In the genomic region with DNA sequence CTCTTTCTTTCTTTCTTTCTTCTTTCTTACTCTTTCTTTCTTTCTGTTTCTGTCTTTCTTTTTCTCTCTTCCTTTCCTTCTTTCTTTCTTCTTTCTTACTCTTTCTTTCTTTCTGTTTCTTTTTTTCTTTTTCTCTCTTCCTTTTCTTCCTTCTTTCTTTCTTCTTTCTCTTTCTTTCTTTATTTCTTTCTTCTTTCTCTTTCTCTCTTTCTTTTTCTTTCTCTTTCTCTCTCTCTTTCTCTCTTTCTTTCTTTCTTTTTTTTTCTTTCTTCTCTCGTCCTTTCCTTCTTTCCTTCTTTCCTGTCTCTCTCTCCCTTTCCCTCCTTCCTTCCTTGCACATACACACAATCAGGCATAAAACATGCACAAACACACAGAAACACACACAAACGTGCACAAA, we compare ENCODE assay signal across 24 cellular contexts.
DNase-seq lines count a peak whose midpoint lies in the region; ATAC-seq, FAIRE-seq and TF ChIP-seq lines count a peak whose summit lies in the region.
"Had no signal": no experiment of that assay in that cellular context is flagged by ENCODE, and none has a peak within 500 bp of the region (broad histone marks: within the 10 kb centered on the region; RNA-seq: fewer than 3 reads in every experiment).

No MANE protein-coding gene starts in this region.

- TF ChIP-seq EP300 in K562 (IDR thresholded peaks at IDR 0.05; ENCODE audit: low read length) = no peak

- no peak overlapping the region for H3K27ac ChIP-seq in K562 (ENCODE audit: extremely low read depth, low read depth, low read length)
- H3K27ac ChIP-seq in caudate nucleus (ENCODE audit: low read depth, low read length) = no peak overlapping the region
- H3K27ac ChIP-seq: 22Rv1, A549, BLaER1 had no signal

- no peak overlapping the region for H3K4me3 Mint-ChIP-seq in activated CD8-positive, alpha-beta T cell treated with anti-CD3 and anti-CD28 coated beads for 36 hours
- no peak overlapping the region for H3K4me3 Mint-ChIP-seq in activated CD8-positive, alpha-beta T cell treated with anti-CD3 and anti-CD28 coated beads, Interleukin-2, amount 10 ng/mL, durations not matched to agents 7 days and 5 days
- no peak overlapping the region for H3K4me3 Mint-ChIP-seq in WTC11
- H3K4me3 Mint-ChIP-seq: CD14-positive monocyte; CD4-positive, CD25-positive, alpha-beta regulatory T cell; CD8-positive, alpha-beta T cell had no signal

- in situ Hi-C loops in K562 (cut with MboI) = no loop called here

- H3K4me2 ChIP-seq in K562 (ENCODE audit: insufficient read depth, low read length) = no peak overlapping the region
- H3K4me2 ChIP-seq: A549, BLaER1 had no signal

- no peak overlapping the region for H3K27ac Mint-ChIP-seq in activated CD8-positive, alpha-beta T cell treated with anti-CD3 and anti-CD28 coated beads for 36 hours
- H3K27ac Mint-ChIP-seq in activated CD8-positive, alpha-beta T cell treated with anti-CD3 and anti-CD28 coated beads, Interleukin-2, amount 10 ng/mL, durations not matched to agents 7 days and 5 days = no peak overlapping the region
- H3K27ac Mint-ChIP-seq in WTC11 = 0 out of 2 replicates have a peak overlapping the region, but pooled peaks have one; percentile 1
- H3K27ac Mint-ChIP-seq: CD14-positive monocyte; CD8-positive, alpha-beta T cell had no signal

- no peak for TF ChIP-seq RAD21 in K562 (CRISPR knock-in tag; conservative IDR thresholded peaks at IDR 0.05 in 1 of 2, IDR thresholded peaks at IDR 0.05 in 1 of 2)

- intact Hi-C loops in activated CD8-positive, alpha-beta T cell treated with anti-CD3 and anti-CD28 coated beads for 36 hours (cut with micrococcal nuclease) = no loop called here
- intact Hi-C loops in K562 (cut with micrococcal nuclease) = no loop called here

- CTCF ChIA-PET in activated CD8-positive, alpha-beta T cell treated with anti-CD3 and anti-CD28 coated beads for 36 hours (lab: Charles Lee) = no interaction called here
- CTCF ChIA-PET in activated CD8-positive, alpha-beta T cell treated with anti-CD3 and anti-CD28 coated beads, Interleukin-2, amount 10 ng/mL, durations not matched to agents 7 days and 5 days (lab: Charles Lee) = no interaction called here
- CTCF ChIA-PET in WTC11 (lab: Charles Lee) = no interaction called here
- CTCF ChIA-PET in K562 (lab: Yijun Ruan, JAX; ENCODE audit: low intra/inter-chr PET ratio) = no interaction called here

- no peak for ATAC-seq in activated CD8-positive, alpha-beta T cell treated with anti-CD3 and anti-CD28 coated beads for 36 hours
- ATAC-seq in activated CD8-positive, alpha-beta T cell treated with anti-CD3 and anti-CD28 coated beads, Interleukin-2, amount 10 ng/mL, durations not matched to agents 7 days and 5 days = no peak
- ATAC-seq in WTC11 = no peak
- ATAC-seq in K562 = no peak
- ATAC-seq: A549; CD8-positive, alpha-beta T cell had no signal

- no TSS peak for BruUV-seq in K562 (replicated peaks; lab: Mats Ljungman, UMichigan)

- no peaks in the 10 kb centered on the region for H3K36me3 Mint-ChIP-seq in activated CD8-positive, alpha-beta T cell treated with anti-CD3 and anti-CD28 coated beads for 36 hours (ENCODE audit: low read depth)
- H3K36me3 Mint-ChIP-seq in activated CD8-positive, alpha-beta T cell treated with anti-CD3 and anti-CD28 coated beads, Interleukin-2, amount 10 ng/mL, durations not matched to agents 7 days and 5 days (ENCODE audit: low read depth) = no peaks in the 10 kb centered on the region
- no peaks in the 10 kb centered on the region for H3K36me3 Mint-ChIP-seq in WTC11
- H3K36me3 Mint-ChIP-seq: CD14-positive monocyte; CD4-positive, CD25-positive, alpha-beta regulatory T cell; CD8-positive, alpha-beta T cell had no signal

- no peaks in the 10 kb centered on the region for H3K9me1 ChIP-seq in K562 (ENCODE audit: control insufficient read depth, insufficient read depth, low read length)

- no peak for FAIRE-seq in K562 (lab: Jason Lieb, UNC)
- FAIRE-seq: A549, D721Med, G401.6, GM12891, GM19239 had no signal

- no peak for TF ChIP-seq POLR2A in K562 (conservative IDR thresholded peaks at IDR 0.05)

- H3K4me1 ChIP-seq in K562 (replicated peaks in 1 of 2; ENCODE audit: control insufficient read depth in 2 of 2, insufficient read depth in 2 of 2, low read length in 2 of 2) = no peaks in the 10 kb centered on the region
- H3K4me1 ChIP-seq: A549, BE2C, BLaER1, Caco-2 had no signal

- H3K4me3 ChIP-seq in K562 (no peak overlapping the region), H7 (ENCODE audit: insufficient read depth, low read depth, low read length) (no peak overlapping the region)
- H3K4me3 ChIP-seq: A549, BLaER1 had no signal

- H2AFZ ChIP-seq in K562 (ENCODE audit: low read depth, low read length) = no peak overlapping the region

- no peaks in the 10 kb centered on the region for H3K9me3 ChIP-seq in K562 (replicated peaks; ENCODE audit: control insufficient read depth, insufficient read depth, low read depth, low read length)
- H3K9me3 ChIP-seq: A549, BE2C, BLaER1, Caco-2 had no signal

- no peaks in the 10 kb centered on the region for H4K20me1 ChIP-seq in K562 (replicated peaks; ENCODE audit: control insufficient read depth, insufficient read depth, low read length)
- H4K20me1 ChIP-seq: BLaER1 had no signal

- DNase-seq in activated CD8-positive, alpha-beta T cell treated with anti-CD3 and anti-CD28 coated beads for 36 hours = no peak
- no peak for DNase-seq in activated CD8-positive, alpha-beta T cell treated with anti-CD3 and anti-CD28 coated beads, Interleukin-2, amount 10 ng/mL, durations not matched to agents 7 days and 5 days
- no peak for DNase-seq in WTC11 (ENCODE audit: low spot score)
- no peak for DNase-seq in K562 (ENCODE audit: extremely low read depth in 1 of 4, low spot score in 3 of 4)
- no peak for DNase-seq in KG1 (lab: John Stamatoyannopoulos, UW)
- no peak for DNase-seq in H7
- no peak for DNase-seq in caudate nucleus (lab: John Stamatoyannopoulos, UW)
- DNase-seq: AML-193; BE2C; C1 segment of cervical spinal cord; Caco-2; Calu3; CD4-positive, CD25-positive, alpha-beta regulatory T cell; CD8-positive, alpha-beta T cell; DMS79 treated with DMSO at 0.1 percent for 48 hours; GF-D8 had no signal

- H3K4me1 Mint-ChIP-seq in activated CD8-positive, alpha-beta T cell treated with anti-CD3 and anti-CD28 coated beads for 36 hours (ENCODE audit: low read depth) = no peaks in the 10 kb centered on the region
- H3K4me1 Mint-ChIP-seq in activated CD8-positive, alpha-beta T cell treated with anti-CD3 and anti-CD28 coated beads, Interleukin-2, amount 10 ng/mL, durations not matched to agents 7 days and 5 days (ENCODE audit: low read depth) = no peaks in the 10 kb centered on the region
- no peaks in the 10 kb centered on the region for H3K4me1 Mint-ChIP-seq in WTC11
- H3K4me1 Mint-ChIP-seq: CD14-positive monocyte; CD4-positive, CD25-positive, alpha-beta regulatory T cell had no signal

- peaks cover 20% of the 10 kb centered on the region for H3K9me3 Mint-ChIP-seq in activated CD8-positive, alpha-beta T cell treated with anti-CD3 and anti-CD28 coated beads for 36 hours
- H3K9me3 Mint-ChIP-seq in activated CD8-positive, alpha-beta T cell treated with anti-CD3 and anti-CD28 coated beads, Interleukin-2, amount 10 ng/mL, durations not matched to agents 7 days and 5 days (ENCODE audit: insufficient read depth) = peaks cover 5% of the 10 kb centered on the region
- H3K9me3 Mint-ChIP-seq in WTC11 = peaks cover 30% of the 10 kb centered on the region

- H3K27me3 Mint-ChIP-seq in activated CD8-positive, alpha-beta T cell treated with anti-CD3 and anti-CD28 coated beads for 36 hours = no peaks in the 10 kb centered on the region
- no peaks in the 10 kb centered on the region for H3K27me3 Mint-ChIP-seq in activated CD8-positive, alpha-beta T cell treated with anti-CD3 and anti-CD28 coated beads, Interleukin-2, amount 10 ng/mL, durations not matched to agents 7 days and 5 days (ENCODE audit: low read depth)
- no peaks in the 10 kb centered on the region for H3K27me3 Mint-ChIP-seq in WTC11 (ENCODE audit: low read depth)
- H3K27me3 Mint-ChIP-seq: CD4-positive, CD25-positive, alpha-beta regulatory T cell had no signal

- H3K9ac ChIP-seq in K562 (ENCODE audit: insufficient read depth in 1 of 2, low read depth in 2 of 2, low read length in 2 of 2) = no peak overlapping the region
- H3K9ac ChIP-seq: BLaER1 had no signal

- no peaks in the 10 kb centered on the region for H3K79me2 ChIP-seq in K562 (ENCODE audit: control insufficient read depth, insufficient read depth, low read length)

- peak; percentile 62 for TF ChIP-seq CTCF in activated CD8-positive, alpha-beta T cell treated with anti-CD3 and anti-CD28 coated beads for 36 hours (IDR thresholded peaks at IDR 0.05)
- TF ChIP-seq CTCF in WTC11 (IDR thresholded peaks at IDR 0.05) = no peak
- no peak for TF ChIP-seq CTCF in K562 (IDR thresholded peaks at IDR 0.05 in 2 of 3, conservative IDR thresholded peaks at IDR 0.05 in 1 of 3; ENCODE audit: insufficient read depth in 2 of 3, low read depth in 1 of 3, low read length in 3 of 3)

- H3K27me3 ChIP-seq in K562 (ENCODE audit: control insufficient read depth in 2 of 2, insufficient read depth in 2 of 2, low read length in 2 of 2) = no peaks in the 10 kb centered on the region
- no peaks in the 10 kb centered on the region for H3K27me3 ChIP-seq in H7 (ENCODE audit: control insufficient read depth, insufficient read depth, low read length)
- H3K27me3 ChIP-seq: BE2C, BLaER1 had no signal

- POLR2A ChIA-PET in activated CD8-positive, alpha-beta T cell treated with anti-CD3 and anti-CD28 coated beads for 36 hours (lab: Charles Lee) = no interaction called here
- POLR2A ChIA-PET in activated CD8-positive, alpha-beta T cell treated with anti-CD3 and anti-CD28 coated beads, Interleukin-2, amount 10 ng/mL, durations not matched to agents 7 days and 5 days (lab: Charles Lee) = no interaction called here
- POLR2A ChIA-PET in WTC11 (lab: Charles Lee) = no interaction called here
- POLR2A ChIA-PET in K562 (lab: Yijun Ruan, JAX) = no interaction called here

- H3K36me3 ChIP-seq in K562 (ENCODE audit: control insufficient read depth, insufficient read depth, low read length) (no peaks in the 10 kb centered on the region), H7 (replicated peaks; ENCODE audit: control insufficient read depth, insufficient read depth, low read length) (no peaks in the 10 kb centered on the region)
- H3K36me3 ChIP-seq: BE2C, BLaER1 had no signal

- 0% methylated on average over 2 of the region's 2 CpGs for WGBS in K562 (ENCODE audit: insufficient coverage, low coverage, missing lambda C conversion rate)

TF ChIP-seq in WTC11, 78 proteins besides CTCF, POLR2A, EP300 and RAD21 (continues in another document):
- no peak for TF ChIP-seq ETV6 (CRISPR knock-in tag; IDR thresholded peaks at IDR 0.05)
- no peak for TF ChIP-seq TEAD4 (CRISPR knock-in tag; IDR thresholded peaks at IDR 0.05)

TF ChIP-seq in K562, 482 proteins besides CTCF, POLR2A, EP300 and RAD21 (continues in another document):
- TF ChIP-seq KHSRP (IDR thresholded peaks at IDR 0.05) = no peak
